In the genomic region with DNA sequence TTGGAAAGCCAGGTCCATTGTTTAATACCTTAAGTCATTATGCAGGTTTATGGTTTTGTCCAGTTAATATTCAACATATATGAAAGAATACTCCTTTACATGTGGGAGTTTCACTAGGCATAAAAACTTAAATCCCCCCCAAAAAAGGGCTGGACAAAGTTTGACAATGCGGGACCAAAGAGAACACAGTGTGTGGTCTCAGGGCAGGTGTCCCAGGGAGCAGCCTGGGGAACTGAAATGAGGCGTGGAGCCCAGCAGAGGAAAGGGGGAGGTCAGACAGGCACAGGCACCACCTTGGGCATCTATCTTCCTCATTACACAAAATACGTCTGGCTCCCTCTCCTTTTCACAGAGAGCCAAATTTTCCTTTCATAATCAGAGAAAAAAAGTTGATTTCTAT, we compare ENCODE assay signal across 15 cellular contexts.
"Had no signal": no experiment of that assay in that cellular context is flagged by ENCODE, and none has a peak within 500 bp of the region (broad histone marks: within the 10 kb centered on the region; RNA-seq: fewer than 3 reads in every experiment).

No MANE protein-coding gene starts in this region.

- H3K27ac ChIP-seq: coronary artery, esophagus muscularis mucosa, gastroesophageal sphincter, suprapubic skin, upper lobe of left lung had no signal

- ATAC-seq: activated CD4-positive, CD25-positive, alpha-beta regulatory T cell treated with anti-CD3 and anti-CD28 coated beads, Interleukin-2, amount 50 U/mL, for 24 hours; activated CD8-positive, alpha-beta T cell treated with anti-CD3 and anti-CD28 coated beads, Interleukin-2, amount 10 ng/mL, durations not matched to agents 7 days and 5 days; activated T-cell treated with anti-CD3 and anti-CD28 coated beads, Interleukin-2, amount 50 U/mL, for 4 hours; gastroesophageal sphincter; stimulated activated naive CD8-positive, alpha-beta T cell treated with anti-CD3 and anti-CD28 coated beads, Interleukin-15, amount 100 ng/mL, for 72 hours had no signal

- H3K4me1 ChIP-seq: esophagus muscularis mucosa, gastroesophageal sphincter, suprapubic skin, upper lobe of left lung had no signal

- H3K9ac ChIP-seq: SK-N-SH had no signal

- H3K4me3 ChIP-seq: coronary artery, esophagus muscularis mucosa, gastroesophageal sphincter, suprapubic skin, upper lobe of left lung had no signal

- H3K27me3 ChIP-seq: gastroesophageal sphincter, suprapubic skin, upper lobe of left lung had no signal

- H3K4me2 ChIP-seq: SK-N-SH had no signal

- H3K9me3 ChIP-seq: esophagus muscularis mucosa, gastroesophageal sphincter, SK-N-SH, suprapubic skin, upper lobe of left lung had no signal

- DNase-seq: activated CD4-positive, alpha-beta T cell treated with anti-CD3 and anti-CD28 coated beads, Interleukin-2, amount 10 ng/mL, durations not matched to agents 7 days and 5 days; activated CD8-positive, alpha-beta T cell treated with anti-CD3 and anti-CD28 coated beads, Interleukin-2, amount 10 ng/mL, durations not matched to agents 7 days and 5 days; activated naive CD4-positive, alpha-beta T cell treated with anti-CD3 and anti-CD28 coated beads for 36 hours; activated T-cell treated with anti-CD3 and anti-CD28 coated beads, Interleukin-2, amount 50 U/mL, for 4 hours; occipital lobe; SK-N-SH; stimulated activated CD4-positive, alpha-beta T cell treated with anti-CD3 and anti-CD28 coated beads, Interleukin-15, amount 100 ng/mL, for 24 hours; stimulated activated CD4-positive, alpha-beta T cell treated with anti-CD3 and anti-CD28 coated beads, Interleukin-2, amount 100 ng/mL, for 48 hours; stimulated activated naive CD8-positive, alpha-beta T cell treated with anti-CD3 and anti-CD28 coated beads, Interleukin-15, amount 100 ng/mL, for 72 hours had no signal

- H3K36me3 ChIP-seq: gastroesophageal sphincter, upper lobe of left lung had no signal
